23 cellular contexts compared by ENCODE assay signal in the genomic region with DNA sequence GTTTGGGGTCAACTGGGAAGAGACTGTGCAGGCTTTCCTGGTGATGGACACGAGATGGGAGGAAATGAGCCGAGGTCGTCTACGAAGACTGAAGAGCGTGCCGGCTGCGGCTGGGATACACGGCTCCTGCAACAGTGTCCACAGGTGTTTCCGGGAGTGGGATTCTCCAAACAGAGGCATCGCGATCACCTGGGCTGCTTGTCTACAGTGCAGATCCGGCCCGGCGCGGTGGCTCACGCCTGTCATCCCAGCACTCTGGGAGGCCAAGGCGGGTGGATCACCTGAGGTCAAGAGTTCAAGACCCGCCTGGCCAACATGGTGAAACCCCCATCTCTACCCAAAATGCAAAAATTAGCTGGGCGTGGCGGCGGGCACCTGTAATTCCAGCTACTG.
"Had no signal": no experiment of that assay in that cellular context is flagged by ENCODE, and none has a peak within 500 bp of the region (broad histone marks: within the 10 kb centered on the region; RNA-seq: fewer than 3 reads in every experiment).

No MANE protein-coding gene starts in this region.

- H3K27ac ChIP-seq: colonic mucosa, esophagus squamous epithelium, heart right ventricle, left ventricle myocardium inferior, lower lobe of right lung, neural progenitor cell, psoas muscle, sigmoid colon, suprapubic skin, thyroid gland had no signal

- H3K36me3 ChIP-seq: colonic mucosa, neural progenitor cell had no signal

- ATAC-seq: heart right ventricle; left colon; lower lobe of right lung; psoas muscle; right cardiac atrium; stimulated activated naive B cell treated with anti-CD40 and anti-IgM and Interleukin-4, amounts not matched to agents 10 μg/mL and 1 μg/mL and 100 μg/mL, for 72 hours had no signal

- H3K9me3 ChIP-seq: colonic mucosa, esophagus squamous epithelium, heart right ventricle, left ventricle myocardium inferior, lower lobe of right lung, psoas muscle, sigmoid colon, suprapubic skin, thyroid gland had no signal

- H3K4me3 ChIP-seq: colonic mucosa, esophagus squamous epithelium, heart right ventricle, left ventricle myocardium inferior, lower lobe of right lung, neural progenitor cell, psoas muscle, sigmoid colon, suprapubic skin, thyroid gland had no signal

- FAIRE-seq: endothelial cell of umbilical vein had no signal

- DNase-seq: colonic mucosa; effector memory CD4-positive, alpha-beta T cell; erythroblast; esophagus squamous epithelium; foreskin melanocyte; glutamatergic neuron; heart right ventricle; hippocampal formation; islet precursor cell; kidney glomerular epithelial cell; left colon; left ventricle myocardium inferior; lower lobe of right lung; sigmoid colon; stimulated activated CD4-positive, alpha-beta T cell treated with anti-CD3 and anti-CD28 coated beads, Interleukin-2, amount 100 ng/mL, for 48 hours; stimulated activated naive B cell treated with anti-CD40 and anti-IgM and Interleukin-4, amounts not matched to agents 10 μg/mL and 1 μg/mL and 100 μg/mL, for 72 hours; thyroid gland; trophoblast cell had no signal

- H3K27me3 ChIP-seq: colonic mucosa, esophagus squamous epithelium, heart right ventricle, sigmoid colon, suprapubic skin, thyroid gland had no signal

- H3K4me1 ChIP-seq: colonic mucosa, lower lobe of right lung, neural progenitor cell, psoas muscle, thyroid gland had no signal
